8 cellular contexts compared by ENCODE assay signal in the genomic region with DNA sequence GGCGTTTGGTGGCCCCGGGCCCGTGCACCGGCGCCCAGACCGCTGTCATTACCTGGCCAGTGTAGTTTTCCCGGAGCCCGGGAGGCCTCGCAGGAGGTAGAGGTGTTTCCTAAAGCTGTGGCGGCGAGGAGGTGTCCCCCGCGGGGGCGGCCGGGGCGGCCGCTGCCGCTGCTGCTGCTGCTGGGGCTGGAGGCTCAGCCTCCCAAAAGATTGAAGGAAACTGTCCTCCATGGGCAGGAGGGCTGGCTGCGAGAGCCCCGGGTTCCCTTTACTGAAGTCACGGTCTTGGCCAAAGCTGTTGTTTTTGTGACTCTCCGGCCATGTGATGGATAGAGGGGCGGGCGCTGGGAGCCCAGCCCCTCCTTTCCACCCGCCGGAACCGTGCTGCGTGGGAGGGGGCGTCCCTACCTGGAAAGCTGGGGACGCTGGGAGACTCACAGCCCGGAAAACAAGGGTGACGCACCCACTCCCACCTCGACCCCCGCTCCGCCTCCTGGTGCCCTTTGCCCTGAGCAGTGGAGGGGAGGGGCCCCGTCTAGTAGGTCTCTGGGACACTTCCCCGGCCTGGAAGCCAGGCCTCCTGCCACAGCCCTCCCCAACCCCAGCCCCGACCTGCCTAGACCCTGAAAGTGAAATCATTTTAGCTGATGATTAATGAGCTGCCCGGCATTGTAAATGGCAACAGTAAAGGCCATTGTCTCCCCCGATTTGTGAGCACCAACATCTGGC. TPM values are rescaled to one million over a fixed set of nuclear protein-coding genes. Genes with fewer than 3 reads are reported as not detected.
DNase-seq lines count a peak whose midpoint lies in the region; ATAC-seq lines count a peak whose summit lies in the region.

A gene (minus strand): TSS at position 279 of the 729 bp plus-strand sequence. CDS start 48 bp downstream, at position 231.

- H3K27ac ChIP-seq in esophagus (ENCODE audit: low read depth in 2 of 2, low read length in 1 of 2) (peak within 1 kb of the TSS; percentile 81 to 92), muscle layer of colon (ENCODE audit: low read depth, low read length) (peak within 1 kb of the TSS; percentile 68)

- DNase-seq in AG08395 (ENCODE audit: low spot score) (peak; percentile 57), NOMO-1 (lab: John Stamatoyannopoulos, UW; ENCODE audit: unreplicated experiment in 2 of 2) (peak; percentile 62 to 83)
- DNase-seq in activated CD8-positive, alpha-beta memory T cell treated with anti-CD3 and anti-CD28 coated beads, Interleukin-2, amount 50 U/mL, for 4 hours: peak; percentile 93
- peak; percentile 58 to 64 for DNase-seq in stimulated activated CD8-positive, alpha-beta memory T cell treated with anti-CD3 and anti-CD28 coated beads, Interleukin-7, amount 100 ng/mL, for 1 hour (ENCODE audit: low read depth in 2 of 2)

- H3K27me3 ChIP-seq in esophagus (ENCODE audit: control insufficient read depth in 1 of 2, insufficient read depth in 2 of 2, low read length in 2 of 2) (no peaks in the 10 kb centered on the region), muscle layer of colon (ENCODE audit: control insufficient read depth in 1 of 2, insufficient read depth in 2 of 2, low read length in 2 of 2) (no peaks in the 10 kb centered on the region)

- ATAC-seq in GM18868 (IDR thresholded peaks at IDR 0.05; ENCODE audit: unreplicated experiment): peak; percentile 68
- ATAC-seq in HG03135 (IDR thresholded peaks at IDR 0.05; ENCODE audit: unreplicated experiment): peak; percentile 71

- peak within 1 kb of the TSS; percentile 68 to 83 for H3K4me3 ChIP-seq in esophagus (ENCODE audit: low read depth in 1 of 2, low read length in 2 of 2)
- H3K4me3 ChIP-seq in muscle layer of colon (ENCODE audit: low read depth in 1 of 2, low read length in 2 of 2): peak within 1 kb of the TSS; percentile 80 to 93

- peak within 1 kb of the TSS; percentile 55 for H3K9ac ChIP-seq in muscle layer of colon (ENCODE audit: low read length)

- WGBS in esophagus, 2 donors: 1% methylated on average over 37 to 40 of the region's 40 CpGs

- H3K9me3 ChIP-seq in esophagus (ENCODE audit: control insufficient read depth in 2 of 2, insufficient read depth in 1 of 2, low read depth in 1 of 2, low read length in 1 of 2): no peaks in the 10 kb centered on the region
- no peaks in the 10 kb centered on the region for H3K9me3 ChIP-seq in muscle layer of colon (ENCODE audit: low read length)

- H3K36me3 ChIP-seq in esophagus (ENCODE audit: control insufficient read depth in 2 of 2, insufficient read depth in 2 of 2, low read length in 1 of 2) (no peaks in the 10 kb centered on the region), muscle layer of colon (ENCODE audit: insufficient read depth, low read length) (no peaks in the 10 kb centered on the region)

- H3K4me1 ChIP-seq in esophagus (ENCODE audit: control insufficient read depth in 2 of 2, insufficient read depth in 2 of 2, low read length in 1 of 2) (peaks cover 0 to 5% of the 10 kb centered on the region in 2 donors), muscle layer of colon (ENCODE audit: insufficient read depth, low read length) (peaks cover 10% of the 10 kb centered on the region)

RNA-seq across cellular contexts. Expression of the gene that starts here (rescaled TPM):
- polyA plus RNA-seq in esophagus: 1 to 10 TPM; 5.0 to 8.4 TPM

Comparison
In these comparisons a context has a peak if more than half of its experiments do, and no peak if none do; other contexts are left out.
1. Peak in every context shown above with its lines: DNase-seq, ATAC-seq, H3K4me3 ChIP-seq and H3K27ac ChIP-seq.